1 cellular context compared by ENCODE assay signal in genomic region chr6:15661815-15662245, GRCh38.
TF ChIP-seq lines count a peak whose summit lies in the region.

No MANE protein-coding gene starts in this region.

TF ChIP-seq in K562, 482 proteins besides CTCF, POLR2A, EP300 and RAD21 (continued from another document and continues in another):
- TF ChIP-seq CEBPZ (IDR thresholded peaks at IDR 0.05; ENCODE audit: borderline replicate concordance, low read depth, low read length) (no peak), FOXP1 (CRISPR knock-in tag; IDR thresholded peaks at IDR 0.05) (0 out of 2 replicates have a peak, but pooled peaks have one; percentile 9), MTF1 (CRISPR knock-in tag; IDR thresholded peaks at IDR 0.05; ENCODE audit: borderline replicate concordance) (no peak), E4F1 (CRISPR knock-in tag; IDR thresholded peaks at IDR 0.05; ENCODE audit: borderline replicate concordance) (no peak), PKNOX1 (IDR thresholded peaks at IDR 0.05) (no peak), SIX5 (IDR thresholded peaks at IDR 0.05; ENCODE audit: borderline replicate concordance in 1 of 2, insufficient read depth in 1 of 2, low read depth in 1 of 2, low read length in 2 of 2) (no peak), TOE1 (IDR thresholded peaks at IDR 0.05; ENCODE audit: borderline replicate concordance) (no peak), TOE1 (CRISPR knock-in tag; IDR thresholded peaks at IDR 0.05; ENCODE audit: borderline replicate concordance, low read depth) (no peak), ZNF75A (CRISPR knock-in tag; IDR thresholded peaks at IDR 0.05) (no peak), ZNF609 (CRISPR knock-in tag; IDR thresholded peaks at IDR 0.05; ENCODE audit: borderline replicate concordance) (no peak), PRMT5 (CRISPR knock-in tag; IDR thresholded peaks at IDR 0.05) (no peak), CHD4 (IDR thresholded peaks at IDR 0.05; ENCODE audit: insufficient read depth, insufficient replicate concordance, low read depth, low read length, poor library complexity, severe bottlenecking) (no peak), RERE (CRISPR knock-in tag; IDR thresholded peaks at IDR 0.05; ENCODE audit: borderline replicate concordance) (no peak), ZNF324 (CRISPR knock-in tag; IDR thresholded peaks at IDR 0.05) (no peak), ZNF143 (CRISPR knock-in tag; IDR thresholded peaks at IDR 0.05) (no peak), ETS1 (conservative IDR thresholded peaks at IDR 0.05; ENCODE audit: control insufficient read depth, low read depth, low read length) (no peak), SAP30 (IDR thresholded peaks at IDR 0.05; ENCODE audit: borderline replicate concordance, insufficient read depth, low read depth, low read length, poor library complexity, severe bottlenecking) (peak; percentile 52), HNRNPLL (IDR thresholded peaks at IDR 0.05; ENCODE audit: low read depth, low read length, poor library complexity, severe bottlenecking) (no peak), ZFP1 (CRISPR knock-in tag; IDR thresholded peaks at IDR 0.05) (no peak), ERF (CRISPR knock-in tag; IDR thresholded peaks at IDR 0.05) (no peak), FOXJ3 (CRISPR knock-in tag; IDR thresholded peaks at IDR 0.05) (no peak), ESRRB (CRISPR knock-in tag; IDR thresholded peaks at IDR 0.05; ENCODE audit: borderline replicate concordance) (no peak), E2F3 (CRISPR knock-in tag; IDR thresholded peaks at IDR 0.05) (no peak), MBD1 (CRISPR knock-in tag; IDR thresholded peaks at IDR 0.05) (0 out of 2 replicates have a peak, but pooled peaks have one; percentile 55), XRCC5 (IDR thresholded peaks at IDR 0.05; ENCODE audit: low read depth, low read length) (0 out of 2 replicates have a peak, but pooled peaks have one; percentile 17), PHB (CRISPR knock-in tag; IDR thresholded peaks at IDR 0.05) (no peak), HMGXB4 (CRISPR knock-in tag; IDR thresholded peaks at IDR 0.05) (no peak), HBP1 (CRISPR knock-in tag; IDR thresholded peaks at IDR 0.05) (no peak), FOXM1 (IDR thresholded peaks at IDR 0.05; ENCODE audit: low read depth) (no peak), FOXM1 (CRISPR knock-in tag; IDR thresholded peaks at IDR 0.05; ENCODE audit: low read depth) (no peak)
